Comparison of ENCODE assay signal across 23 cellular contexts in the genomic region with DNA sequence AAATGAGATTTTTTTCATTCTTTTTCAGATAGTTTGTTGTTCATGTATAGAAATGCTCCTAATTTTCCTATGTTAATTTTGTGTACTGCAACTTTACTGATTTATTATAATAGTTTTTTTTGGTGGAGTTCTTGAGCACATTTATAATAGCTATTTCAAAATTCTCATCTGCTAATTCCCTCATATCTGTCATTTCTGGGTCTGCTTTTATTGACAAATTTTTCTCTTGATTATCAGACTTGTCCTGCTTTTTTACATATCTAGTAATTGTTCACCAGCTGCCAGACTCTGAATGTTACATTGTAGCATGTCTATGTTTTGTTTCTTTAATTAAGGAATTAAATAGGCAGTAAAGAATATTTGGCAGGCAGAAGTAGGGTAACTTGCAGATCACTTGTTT.
"Had no signal": no experiment of that assay in that cellular context is flagged by ENCODE, and none has a peak within 500 bp of the region (broad histone marks: within the 10 kb centered on the region; RNA-seq: fewer than 3 reads in every experiment).

No MANE protein-coding gene starts in this region.

- H3K9me3 ChIP-seq: neutrophil, pancreas, psoas muscle, right lobe of liver, thyroid gland, vagina had no signal

- H3K4me3 ChIP-seq: pancreas, psoas muscle, right lobe of liver, sigmoid colon, stomach, thoracic aorta, thyroid gland, tibial nerve, upper lobe of left lung, vagina had no signal

- H3K4me1 ChIP-seq: pancreas, psoas muscle, right lobe of liver, thyroid gland, tibial nerve had no signal

- FAIRE-seq: urothelium cell line had no signal

- H3K27me3 ChIP-seq: pancreas, right lobe of liver, sigmoid colon, stomach, thyroid gland, tibial nerve, upper lobe of left lung, vagina had no signal

- H3K27ac ChIP-seq: neutrophil, pancreas, psoas muscle, right lobe of liver, stomach, thoracic aorta, thyroid gland, tibial nerve, upper lobe of left lung, vagina had no signal

- H3K36me3 ChIP-seq: neutrophil, right lobe of liver, sigmoid colon, stomach, thyroid gland, tibial nerve, vagina had no signal

- DNase-seq: nephron progenitor cell; nucleus accumbens; pancreas; psoas muscle; right cardiac atrium; right lobe of liver; sigmoid colon; small intestine; stimulated activated CD4-positive, alpha-beta T cell treated with anti-CD3 and anti-CD28 coated beads, Interleukin-15, amount 100 ng/mL, for 24 hours; stimulated activated CD4-positive, alpha-beta T cell treated with anti-CD3 and anti-CD28 coated beads, Interleukin-2, amount 100 ng/mL, for 24 hours; stimulated activated CD4-positive, alpha-beta T cell treated with anti-CD3 and anti-CD28 coated beads, Interleukin-2, amount 100 ng/mL, for 48 hours; stimulated activated CD4-positive, alpha-beta T cell treated with anti-CD3 and anti-CD28 coated beads, Interleukin-4, amount 100 ng/mL, for 24 hours; stimulated activated naive B cell treated with anti-CD40 and anti-IgM and Interleukin-4, amounts not matched to agents 10 μg/mL and 1 μg/mL and 100 μg/mL, for 72 hours; stimulated activated naive CD4-positive, alpha-beta T cell treated with Interleukin-2 at 50 U/mL for 16 hours; stomach; thyroid gland; trophoblast cell; upper lobe of left lung had no signal
